ENCODE assay signal across 8 cellular contexts in the genomic region with DNA sequence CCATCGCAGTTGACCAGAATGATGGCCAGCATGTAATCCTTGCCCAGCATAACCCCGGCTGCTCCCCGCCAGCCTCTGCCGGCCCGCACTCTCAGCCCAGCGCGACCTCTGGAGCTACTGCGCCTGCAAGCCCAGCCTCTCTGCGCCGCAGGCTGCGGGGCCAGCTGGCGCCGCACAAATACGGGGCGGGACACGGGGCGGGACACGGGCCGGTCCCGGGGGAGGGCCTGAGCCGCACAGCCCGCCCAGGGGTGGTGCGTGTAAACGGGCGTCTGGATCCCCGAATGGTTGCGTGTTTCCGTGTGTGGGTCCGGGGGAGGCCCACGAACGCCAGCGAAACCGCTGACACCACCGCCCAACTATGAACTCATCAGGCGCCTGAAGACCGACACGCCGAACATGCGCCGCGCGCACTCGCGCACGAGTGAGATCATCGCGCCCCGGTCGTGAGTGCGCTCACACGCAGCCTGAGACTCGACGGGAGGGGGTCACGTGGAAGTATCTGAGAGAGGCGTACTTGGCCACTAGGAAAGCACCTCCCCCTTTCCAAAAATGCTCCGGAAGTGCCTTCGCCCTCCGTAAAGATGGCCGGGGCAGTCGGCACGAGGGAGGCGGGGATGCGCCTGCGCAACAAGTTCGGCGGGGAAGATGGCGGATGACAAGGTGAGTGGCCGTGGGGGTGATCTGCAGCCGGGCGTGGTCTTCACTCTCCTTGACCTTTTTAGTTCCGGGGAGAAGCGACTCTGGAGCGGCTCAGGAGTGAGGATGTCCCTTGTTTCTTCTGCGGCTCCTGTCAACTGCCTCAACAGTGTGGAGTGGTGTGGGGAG. TPM values are rescaled to one million over a fixed set of nuclear protein-coding genes. Genes with fewer than 3 reads are reported as not detected.
DNase-seq lines count a peak whose midpoint lies in the region; ATAC-seq and TF ChIP-seq lines count a peak whose summit lies in the region.

A gene with protein sequence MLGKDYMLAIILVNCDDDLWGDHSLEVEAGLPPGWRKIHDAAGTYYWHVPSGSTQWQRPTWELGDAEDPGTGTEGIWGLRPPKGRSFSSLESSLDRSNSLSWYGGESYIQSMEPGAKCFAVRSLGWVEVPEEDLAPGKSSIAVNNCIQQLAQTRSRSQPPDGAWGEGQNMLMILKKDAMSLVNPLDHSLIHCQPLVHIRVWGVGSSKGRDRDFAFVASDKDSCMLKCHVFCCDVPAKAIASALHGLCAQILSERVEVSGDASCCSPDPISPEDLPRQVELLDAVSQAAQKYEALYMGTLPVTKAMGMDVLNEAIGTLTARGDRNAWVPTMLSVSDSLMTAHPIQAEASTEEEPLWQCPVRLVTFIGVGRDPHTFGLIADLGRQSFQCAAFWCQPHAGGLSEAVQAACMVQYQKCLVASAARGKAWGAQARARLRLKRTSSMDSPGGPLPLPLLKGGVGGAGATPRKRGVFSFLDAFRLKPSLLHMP (minus strand): TSS at position 403 of the 828 bp plus-strand sequence. CDS start 353 bp downstream, at position 50.
A gene with protein sequence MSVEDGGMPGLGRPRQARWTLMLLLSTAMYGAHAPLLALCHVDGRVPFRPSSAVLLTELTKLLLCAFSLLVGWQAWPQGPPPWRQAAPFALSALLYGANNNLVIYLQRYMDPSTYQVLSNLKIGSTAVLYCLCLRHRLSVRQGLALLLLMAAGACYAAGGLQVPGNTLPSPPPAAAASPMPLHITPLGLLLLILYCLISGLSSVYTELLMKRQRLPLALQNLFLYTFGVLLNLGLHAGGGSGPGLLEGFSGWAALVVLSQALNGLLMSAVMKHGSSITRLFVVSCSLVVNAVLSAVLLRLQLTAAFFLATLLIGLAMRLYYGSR (plus strand): TSS at position 633 of the 828 bp plus-strand sequence. CDS start 2,342 bp downstream, outside the sequence.

- no peaks in the 10 kb centered on the region for H3K36me3 ChIP-seq in ovary
- peaks cover 21 to 32% of the 10 kb centered on the region in 2 donors for H3K36me3 ChIP-seq in thyroid gland

- TF ChIP-seq POLR2A in ovary (IDR thresholded peaks at IDR 0.05) (peak; percentile 91), thyroid gland (IDR thresholded peaks at IDR 0.05) (peak; percentile 41 to 87)

- ATAC-seq in HG02678 (IDR thresholded peaks at IDR 0.05; ENCODE audit: unreplicated experiment) (peak; percentile 89), Right ventricle myocardium inferior (peak; percentile 96)

- WGBS in ovary, 3 donors = 0 to 1% (median 1%) methylated on average over 71 to 74 of the region's 74 CpGs
- 0 to 1% methylated on average over 48 to 68 of the region's 74 CpGs for WGBS in thyroid gland, 2 donors

- H3K9me3 ChIP-seq in ovary (no peaks in the 10 kb centered on the region), thyroid gland (no peaks in the 10 kb centered on the region)

- peak; percentile 11 for TF ChIP-seq CTCF in GM10266 (IDR thresholded peaks at IDR 0.05; ENCODE audit: control insufficient read depth, insufficient read depth, low read depth, missing control alignments)
- peak in 1 of 3 donors; percentile 34 for TF ChIP-seq CTCF in ovary (IDR thresholded peaks at IDR 0.05)
- peak in 1 of 6 experiments; percentile 20 for TF ChIP-seq CTCF in thyroid gland (IDR thresholded peaks at IDR 0.05)

- H3K4me3 ChIP-seq in ovary (peak within 1 kb of the TSS; percentile 79), thyroid gland (replicated peaks in 1 of 3) (peak within 1 kb of the TSS; percentile 53 to 89 (median 59))

- TF ChIP-seq EP300 in ovary (IDR thresholded peaks at IDR 0.05) = peak; percentile 41

- H3K27me3 ChIP-seq in ovary = no peaks in the 10 kb centered on the region
- no peaks in the 10 kb centered on the region for H3K27me3 ChIP-seq in thyroid gland

- H3K27ac ChIP-seq in ovary (peak within 1 kb of the TSS; percentile 87 to 95), thyroid gland (peak within 1 kb of the TSS; percentile 93 to 97 (median 96))

- DNase-seq in GM10266 (ENCODE audit: extremely low spot score) (peak; percentile 93), NCI-H1417 (lab: John Stamatoyannopoulos, UW) (peak; percentile 93 to 97 (median 96)), SW 1271 (lab: John Stamatoyannopoulos, UW) (peak; percentile 97 to 98), Right ventricle myocardium inferior (ENCODE audit: missing footprints) (peak; percentile 98), ovary (peak; percentile 95 to 97 (median 97)), thyroid gland (peak; percentile 97 to 98)
- peak; percentile 91 for DNase-seq in activated naive CD8-positive, alpha-beta T cell treated with anti-CD3 and anti-CD28 coated beads, Interleukin-2, amount 50 U/mL, for 16 hours (ENCODE audit: low read depth, low spot score)

- H3K4me1 ChIP-seq in ovary (ENCODE audit: insufficient read depth) (peaks cover 9% of the 10 kb centered on the region), thyroid gland (peaks cover 25 to 37% of the 10 kb centered on the region in 2 donors)

- intact Hi-C loops in Right ventricle myocardium inferior (cut with DNase I) (loop anchor here (1.0 to 2.0 kb wide), 2 partner anchors 75 to 164 kb away; a partner anchor contains a TSS), ovary (cut with DNase I) (loop anchor here in 3 of 4 donors (5.0 to 10.0 kb wide), 2 partner anchors 70 to 73 kb away; a partner anchor contains a TSS), thyroid gland (cut with DNase I) (loop anchor here (5.0 kb wide), 2 partner anchors 73 to 162 kb away; a partner anchor contains a TSS)

RNA-seq across cellular contexts. Expression of the first gene that starts in this region (rescaled TPM):
- 10.6 TPM for total RNA-seq in Right ventricle myocardium inferior
- 10 to 100 TPM; 33.0 to 47.6 (median 39.5) TPM for total RNA-seq in ovary
- polyA plus RNA-seq in ovary = 10 to 100 TPM; 13.1 to 36.1 TPM
- 10 to 100 TPM; 20.2 to 33.5 (median 26.1) TPM for total RNA-seq in thyroid gland

RNA-seq across cellular contexts. Expression of the second gene that starts in this region (rescaled TPM):
- total RNA-seq in Right ventricle myocardium inferior = 76.4 TPM
- 10 to 100 TPM; 22.3 to 65.7 (median 47.1) TPM for total RNA-seq in ovary
- polyA plus RNA-seq in ovary = 10 to 100 TPM; 27.1 to 80.2 TPM
- total RNA-seq in thyroid gland = 100 to 1,000 TPM in 1 of 4 donors, 10 to 100 TPM in 3; 64.2 to 114 (median 74.0) TPM

Comparison
In these comparisons a context has a peak if more than half of its experiments do, and no peak if none do; other contexts are left out.
1. Peak in every context shown above with its lines: DNase-seq, ATAC-seq, H3K4me3 ChIP-seq and H3K27ac ChIP-seq.